10 cellular contexts compared by ENCODE assay signal in the genomic region with DNA sequence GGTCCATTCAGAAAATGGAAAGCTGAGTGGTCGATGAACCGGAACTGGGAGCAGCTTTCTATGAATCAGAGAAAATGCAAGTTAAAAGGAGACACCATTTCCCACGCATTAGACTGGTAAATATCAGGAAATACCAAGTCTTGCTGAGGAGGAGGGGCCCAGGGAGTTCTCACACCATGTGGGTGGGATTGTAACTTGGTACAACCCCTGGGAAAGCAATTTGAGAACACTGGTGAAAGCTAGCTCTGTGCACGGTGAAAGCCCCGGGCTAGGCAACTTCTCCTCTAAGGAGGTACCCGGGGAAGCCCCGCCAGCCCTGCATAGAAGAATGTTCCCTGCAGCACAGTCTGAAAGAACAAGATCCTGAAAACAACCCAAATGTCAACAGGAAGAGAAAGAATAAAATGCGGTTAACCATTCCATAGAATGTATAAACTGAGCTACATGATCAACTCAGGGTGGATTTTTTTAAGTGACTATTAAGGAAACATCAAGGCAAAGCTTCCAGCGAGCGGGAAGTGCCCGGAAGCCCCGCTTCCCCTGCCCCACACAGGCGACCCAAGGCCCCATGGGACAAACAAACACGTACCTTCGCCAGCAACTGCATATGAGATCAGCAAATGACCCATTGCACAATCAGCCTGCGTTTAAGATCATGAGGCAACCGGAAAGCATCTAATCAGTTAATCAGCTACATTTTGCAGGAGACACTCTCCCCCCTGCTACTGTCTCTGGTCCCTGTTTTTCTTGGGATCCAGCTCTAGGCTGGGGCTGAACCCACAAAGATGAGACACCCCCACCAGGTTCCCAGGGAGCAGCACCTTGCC. TPM values are rescaled to one million over a fixed set of nuclear protein-coding genes. Genes with fewer than 3 reads are reported as not detected.
DNase-seq lines count a peak whose midpoint lies in the region; ATAC-seq, FAIRE-seq and TF ChIP-seq lines count a peak whose summit lies in the region.
"Had no signal": no experiment of that assay in that cellular context is flagged by ENCODE, and none has a peak within 500 bp of the region (broad histone marks: within the 10 kb centered on the region; RNA-seq: fewer than 3 reads in every experiment).

No MANE protein-coding gene starts in this region.

- FAIRE-seq in urothelium cell line (lab: Jason Lieb, UNC) = no peak
- FAIRE-seq: G401.6 had no signal

- DNase-seq in activated naive CD8-positive, alpha-beta T cell treated with anti-CD3 and anti-CD28 coated beads, Interleukin-2, amount 50 U/mL, for 24 hours = no peak
- no peak for DNase-seq in activated naive CD8-positive, alpha-beta T cell treated with anti-CD3 and anti-CD28 coated beads for 36 hours
- DNase-seq in WTC11 (ENCODE audit: low spot score) (peak; percentile 48), kidney glomerular epithelial cell (lab: John Stamatoyannopoulos, UW) (peak; percentile 77), urothelium cell line (ENCODE audit: low spot score) (peak; percentile 49), GM10248 (ENCODE audit: extremely low spot score) (no peak), HT-29 (ENCODE audit: low spot score) (no peak)
- DNase-seq: NK-92 treated with Interleukin-12 subunit alpha and Interleukin-12 subunit beta, amount 100 ng/mL, for 24 hours had no signal

- no peaks in the 10 kb centered on the region for H3K9me3 Mint-ChIP-seq in activated naive CD8-positive, alpha-beta T cell treated with anti-CD3 and anti-CD28 coated beads, Interleukin-2, amount 50 U/mL, for 24 hours
- H3K9me3 Mint-ChIP-seq in activated naive CD8-positive, alpha-beta T cell treated with anti-CD3 and anti-CD28 coated beads for 36 hours = no peaks in the 10 kb centered on the region
- H3K9me3 Mint-ChIP-seq in WTC11 = no peaks in the 10 kb centered on the region

- peaks cover 1% of the 10 kb centered on the region for H3K4me1 Mint-ChIP-seq in activated naive CD8-positive, alpha-beta T cell treated with anti-CD3 and anti-CD28 coated beads, Interleukin-2, amount 50 U/mL, for 24 hours
- H3K4me1 Mint-ChIP-seq in activated naive CD8-positive, alpha-beta T cell treated with anti-CD3 and anti-CD28 coated beads for 36 hours = peaks cover 7% of the 10 kb centered on the region
- peaks cover 69% of the 10 kb centered on the region for H3K4me1 Mint-ChIP-seq in WTC11

- H3K27me3 Mint-ChIP-seq in activated naive CD8-positive, alpha-beta T cell treated with anti-CD3 and anti-CD28 coated beads, Interleukin-2, amount 50 U/mL, for 24 hours = peaks cover 12% of the 10 kb centered on the region
- H3K27me3 Mint-ChIP-seq in activated naive CD8-positive, alpha-beta T cell treated with anti-CD3 and anti-CD28 coated beads for 36 hours = peaks cover 15% of the 10 kb centered on the region
- no peaks in the 10 kb centered on the region for H3K27me3 Mint-ChIP-seq in WTC11 (ENCODE audit: low read depth)

- CTCF ChIA-PET in WTC11 (lab: Charles Lee) = interaction anchor here (0.7 to 1.5 kb wide), 8 partner anchors 10 to 426 kb away, joined by 3 to 7 read pairs (median 4); a partner anchor contains a TSS
- CTCF ChIA-PET in GM10248 (lab: Yijun Ruan, JAX) = no interaction called here

- no peaks in the 10 kb centered on the region for H3K36me3 Mint-ChIP-seq in activated naive CD8-positive, alpha-beta T cell treated with anti-CD3 and anti-CD28 coated beads, Interleukin-2, amount 50 U/mL, for 24 hours (ENCODE audit: low read depth)
- H3K36me3 Mint-ChIP-seq in activated naive CD8-positive, alpha-beta T cell treated with anti-CD3 and anti-CD28 coated beads for 36 hours = no peaks in the 10 kb centered on the region
- peaks cover 31% of the 10 kb centered on the region for H3K36me3 Mint-ChIP-seq in WTC11

- POLR2A ChIA-PET in WTC11 (lab: Charles Lee) = no interaction called here
- POLR2A ChIA-PET in GM10248 (lab: Yijun Ruan, JAX) = interaction anchor here (0.6 kb wide), 1 partner anchor 35 kb away, joined by 3 read pairs; no protein-coding TSS in a partner anchor

- no peak overlapping the region for H3K27ac Mint-ChIP-seq in activated naive CD8-positive, alpha-beta T cell treated with anti-CD3 and anti-CD28 coated beads, Interleukin-2, amount 50 U/mL, for 24 hours
- H3K27ac Mint-ChIP-seq in activated naive CD8-positive, alpha-beta T cell treated with anti-CD3 and anti-CD28 coated beads for 36 hours = no peak overlapping the region
- H3K27ac Mint-ChIP-seq in WTC11 = peak overlapping the region; percentile 93

- peak; percentile 48 for ATAC-seq in activated naive CD8-positive, alpha-beta T cell treated with anti-CD3 and anti-CD28 coated beads, Interleukin-2, amount 50 U/mL, for 24 hours
- peak; percentile 69 for ATAC-seq in WTC11
- no peak for ATAC-seq in HG03045 (IDR thresholded peaks at IDR 0.05; ENCODE audit: unreplicated experiment)

- no peak overlapping the region for H3K4me3 Mint-ChIP-seq in activated naive CD8-positive, alpha-beta T cell treated with anti-CD3 and anti-CD28 coated beads, Interleukin-2, amount 50 U/mL, for 24 hours
- no peak overlapping the region for H3K4me3 Mint-ChIP-seq in activated naive CD8-positive, alpha-beta T cell treated with anti-CD3 and anti-CD28 coated beads for 36 hours
- peak overlapping the region; percentile 20; the same call in 1 of the 2 replicates for H3K4me3 Mint-ChIP-seq in WTC11

- TF ChIP-seq CTCF in WTC11 (IDR thresholded peaks at IDR 0.05) (no peak), GM10248 (IDR thresholded peaks at IDR 0.05; ENCODE audit: control extremely low read depth, extremely low read depth, low read depth, missing control alignments) (no peak)

TF ChIP-seq in WTC11, 78 proteins besides CTCF, POLR2A, EP300 and RAD21:
- TF ChIP-seq GABPB1 (CRISPR knock-in tag; IDR thresholded peaks at IDR 0.05) (peak; percentile 95), RELA (CRISPR knock-in tag; IDR thresholded peaks at IDR 0.05; ENCODE audit: borderline replicate concordance) (no peak)

RNA-seq across cellular contexts. Expression of a gene that starts 11.3 kb away (rescaled TPM):
- not detected for total RNA-seq in activated naive CD8-positive, alpha-beta T cell treated with anti-CD3 and anti-CD28 coated beads for 36 hours
- 57.5 to 69.3 TPM (median 64.8 TPM) in 3 replicates for total RNA-seq in WTC11 (2021)
- 2.5 and 5.4 TPM in 2 replicates for total RNA-seq in HT-29 (2014; rRNA removed; shearing (Covaris generic))

Comparison
In these comparisons a context has a peak if more than half of its experiments do, and no peak if none do; other contexts are left out.
1. DNase-seq: peak in WTC11 (single experiment), kidney glomerular epithelial cell (single experiment) and urothelium cell line (single experiment); none in activated naive CD8-positive, alpha-beta T cell treated with anti-CD3 and anti-CD28 coated beads, Interleukin-2, amount 50 U/mL, for 24 hours (single experiment), activated naive CD8-positive, alpha-beta T cell treated with anti-CD3 and anti-CD28 coated beads for 36 hours (single experiment), GM10248 (single experiment) and HT-29 (single experiment).